ENCODE assay signal across 35 cellular contexts in the genomic region with DNA sequence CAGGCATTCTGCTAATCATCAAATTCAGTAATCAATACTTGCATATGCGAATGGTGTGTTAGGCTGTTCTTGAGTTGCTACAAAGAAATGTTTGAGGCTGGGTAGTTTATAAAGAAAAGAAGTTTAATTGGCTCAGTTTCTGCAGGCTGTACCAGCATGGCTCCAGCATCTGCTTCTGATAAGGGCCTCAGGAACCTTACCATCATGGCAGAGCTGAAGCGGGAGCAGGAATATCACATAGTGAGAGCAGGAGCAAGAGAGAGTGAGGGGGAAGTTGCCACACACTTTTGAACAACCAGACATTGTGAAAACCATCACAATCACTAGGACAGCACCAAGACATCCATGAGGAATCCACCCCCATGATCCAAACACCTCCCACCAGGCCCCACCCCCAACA.
"Had no signal": no experiment of that assay in that cellular context is flagged by ENCODE, and none has a peak within 500 bp of the region (broad histone marks: within the 10 kb centered on the region; RNA-seq: fewer than 3 reads in every experiment).

No MANE protein-coding gene starts in this region.

- H3K4me2 ChIP-seq: KMS-11 had no signal

- DNase-seq: Karpas-422, Kasumi-1, KBM-7, KG1, MG63, MM.1S, MV-4-11, NCI-H1048, NCI-H1092, NCI-H1092 treated with DMSO at 0.1 percent for 48 hours, NCI-H1105, NCI-H1105 treated with DMSO at 0.1 percent for 48 hours, NCI-H1417, NCI-H1417 treated with DMSO at 0.1 percent for 48 hours, NCI-H1436, NCI-H1436 treated with DMSO at 0.1 percent for 48 hours, NCI-H146, NCI-H1694, NCI-H1694 treated with DMSO at 0.1 percent for 48 hours, NCI-H187, NCI-H187 treated with DMSO at 0.1 percent for 48 hours, NCI-H1930, NCI-H2029, NCI-H2029 treated with DMSO at 0.1 percent for 48 hours, NCI-H2081, NCI-H2081 treated with DMSO at 0.1 percent for 48 hours, NCI-H2107, NCI-H2171, NCI-H2171 treated with DMSO at 0.1 percent for 48 hours, NCI-H2227 treated with DMSO at 0.1 percent for 48 hours, NCI-H226, NCI-H345, NCI-H446, NCI-H446 treated with DMSO at 0.1 percent for 48 hours had no signal

- H3K27me3 ChIP-seq: MG63 had no signal

- H3K9me3 ChIP-seq: MG63 had no signal

- H3K27ac ChIP-seq: KMS-11 had no signal

- H3K9ac ChIP-seq: KMS-11 had no signal

- H3K36me3 ChIP-seq: MG63 had no signal

- H3K4me3 ChIP-seq: MG63 had no signal
